1 cellular context compared by ENCODE assay signal in genomic region chr5:134524826-134525686, GRCh38.
TF ChIP-seq lines count a peak whose summit lies in the region.

TSS of gene JADE2 (plus strand) at chr5:134525670. CDS start at chr5:134535858, 10,188 bp downstream.

TF ChIP-seq in K562, 482 proteins besides CTCF, POLR2A, EP300 and RAD21 (continued from another document):
- TF ChIP-seq ZNF449 (CRISPR knock-in tag; IDR thresholded peaks at IDR 0.05) (no peak), XRCC5 (IDR thresholded peaks at IDR 0.05; ENCODE audit: low read depth, low read length) (no peak), NR4A1 (CRISPR knock-in tag; IDR thresholded peaks at IDR 0.05) (no peak), NR4A1 (tag; IDR thresholded peaks at IDR 0.05) (no peak), SAFB (IDR thresholded peaks at IDR 0.05; ENCODE audit: borderline replicate concordance, low read depth, low read length) (no peak), NELFE (IDR thresholded peaks at IDR 0.05; ENCODE audit: insufficient read depth, insufficient read length) (no peak), MYBL2 (IDR thresholded peaks at IDR 0.05; ENCODE audit: low read depth) (no peak), MYBL2 (CRISPR knock-in tag; IDR thresholded peaks at IDR 0.05; ENCODE audit: borderline replicate concordance) (no peak), ZNF347 (CRISPR knock-in tag; IDR thresholded peaks at IDR 0.05; ENCODE audit: low read depth) (no peak), BCL6 (CRISPR knock-in tag; IDR thresholded peaks at IDR 0.05) (no peak), STAT5A (IDR thresholded peaks at IDR 0.05; ENCODE audit: borderline replicate concordance, low read length) (no peak), ELF1 (tag; IDR thresholded peaks at IDR 0.05) (peak; percentile 27; the same call in 1 of the 2 replicates), YY1 (IDR thresholded peaks at IDR 0.05; ENCODE audit: borderline replicate concordance in 1 of 3, control insufficient read depth in 1 of 3, extremely low read depth in 1 of 3, insufficient read depth in 3 of 3, insufficient read length in 1 of 3, insufficient replicate concordance in 2 of 3, low read depth in 1 of 3, low read length in 2 of 3) (peak in 1 of 3 experiments; percentile 24), MCM5 (IDR thresholded peaks at IDR 0.05; ENCODE audit: low read depth) (no peak), HMGN3 (IDR thresholded peaks at IDR 0.05; ENCODE audit: borderline replicate concordance, extremely low read depth, insufficient read length, low read depth, low read length) (peak; percentile 27), OTX1 (CRISPR knock-in tag; IDR thresholded peaks at IDR 0.05) (no peak), ZNF584 (CRISPR knock-in tag; IDR thresholded peaks at IDR 0.05; ENCODE audit: low read depth) (no peak), ZBTB2 (IDR thresholded peaks at IDR 0.05) (0 out of 2 replicates have a peak, but pooled peaks have one; percentile 0), SAP30 (IDR thresholded peaks at IDR 0.05; ENCODE audit: borderline replicate concordance, insufficient read depth, low read depth, low read length, poor library complexity, severe bottlenecking) (no peak), FIP1L1 (IDR thresholded peaks at IDR 0.05; ENCODE audit: low read depth, low read length, poor library complexity, severe bottlenecking) (peak; percentile 4), ZFX (CRISPR knock-in tag; IDR thresholded peaks at IDR 0.05) (peak; percentile 74), THRA (IDR thresholded peaks at IDR 0.05) (no peak), TBP (optimal IDR thresholded peaks at IDR 0.05; ENCODE audit: low read depth, low read length) (no peak), VEZF1 (CRISPR knock-in tag; IDR thresholded peaks at IDR 0.05) (peak; percentile 81), GTF2E2 (tag; IDR thresholded peaks at IDR 0.05) (peak; percentile 89), ZNF316 (IDR thresholded peaks at IDR 0.05) (peak; percentile 7; the same call in 1 of the 2 replicates), PPARD (CRISPR knock-in tag; IDR thresholded peaks at IDR 0.05) (no peak), NR2C1 (IDR thresholded peaks at IDR 0.05) (no peak), NR2C1 (tag; IDR thresholded peaks at IDR 0.05) (no peak), TCF7L2 (IDR thresholded peaks at IDR 0.05; ENCODE audit: low read depth, low read length) (no peak), CEBPZ (IDR thresholded peaks at IDR 0.05; ENCODE audit: borderline replicate concordance, low read depth, low read length) (no peak)
